34 cellular contexts compared by ENCODE assay signal in genomic region chr4:6764976-6765620, GRCh38.
"Had no signal": no experiment of that assay in that cellular context is flagged by ENCODE, and none has a peak within 500 bp of the region (broad histone marks: within the 10 kb centered on the region; RNA-seq: fewer than 3 reads in every experiment).

No MANE protein-coding gene starts in this region.

- H3K4me3 ChIP-seq: adrenal gland, body of pancreas, breast epithelium had no signal

- H3K27me3 ChIP-seq: adrenal gland, body of pancreas, brain microvascular endothelial cell, breast epithelium had no signal

- H3K27me3 Mint-ChIP-seq: activated CD4-positive, alpha-beta memory T cell treated with anti-CD3 and anti-CD28 coated beads for 36 hours; activated CD4-positive, alpha-beta T cell treated with anti-CD3 and anti-CD28 coated beads for 36 hours; activated CD8-positive, alpha-beta T cell treated with anti-CD3 and anti-CD28 coated beads for 36 hours; activated naive CD8-positive, alpha-beta T cell treated with anti-CD3 and anti-CD28 coated beads for 36 hours; activated T-helper 17 cell treated with anti-CD3 and anti-CD28 coated beads, Interleukin-2, amount 50 U/mL, for 72 hours had no signal

- H3K9me3 ChIP-seq: adrenal gland, body of pancreas, breast epithelium had no signal

- H3K36me3 Mint-ChIP-seq: activated CD4-positive, alpha-beta memory T cell treated with anti-CD3 and anti-CD28 coated beads for 36 hours; activated naive CD4-positive, alpha-beta T cell treated with anti-CD3 and anti-CD28 coated beads, Interleukin-2, amount 50 U/mL, for 72 hours; activated naive CD8-positive, alpha-beta T cell treated with anti-CD3 and anti-CD28 coated beads for 36 hours had no signal

- H3K4me1 Mint-ChIP-seq: activated B cell treated with CpG ODN at 0.5 μM for 24 hours had no signal

- H3K4me1 ChIP-seq: adrenal gland, breast epithelium had no signal

- ATAC-seq: activated CD4-positive, alpha-beta T cell treated with anti-CD3 and anti-CD28 coated beads for 36 hours; activated CD8-positive, alpha-beta T cell treated with anti-CD3 and anti-CD28 coated beads for 36 hours; activated naive CD4-positive, alpha-beta T cell treated with anti-CD3 and anti-CD28 coated beads, Interleukin-2, amount 50 U/mL, for 72 hours; activated T-cell treated with anti-CD3 and anti-CD28 coated beads, Interleukin-2, amount 50 U/mL, for 4 hours; activated T-cell treated with anti-CD3 and anti-CD28 coated beads, Interleukin-2, amount 50 U/mL, for 72 hours; activated T-helper 17 cell treated with anti-CD3 and anti-CD28 coated beads, Interleukin-2, amount 50 U/mL, for 72 hours; body of pancreas had no signal

- H3K4me3 Mint-ChIP-seq: activated B cell treated with CpG ODN at 0.5 μM for 24 hours; activated CD4-positive, alpha-beta memory T cell treated with anti-CD3 and anti-CD28 coated beads for 36 hours; activated CD4-positive, alpha-beta T cell treated with anti-CD3 and anti-CD28 coated beads for 36 hours; activated CD4-positive, alpha-beta T cell treated with anti-CD3 and anti-CD28 coated beads, Interleukin-2, amount 10 ng/mL, durations not matched to agents 7 days and 5 days; activated CD8-positive, alpha-beta T cell treated with anti-CD3 and anti-CD28 coated beads for 36 hours; activated naive CD4-positive, alpha-beta T cell treated with anti-CD3 and anti-CD28 coated beads for 36 hours; activated naive CD8-positive, alpha-beta T cell treated with anti-CD3 and anti-CD28 coated beads for 36 hours; activated T-cell treated with anti-CD3 and anti-CD28 coated beads, Interleukin-2, amount 50 U/mL, for 4 hours; activated T-cell treated with anti-CD3 and anti-CD28 coated beads, Interleukin-2, amount 50 U/mL, for 72 hours; activated T-helper 1 cell treated with anti-CD3 and anti-CD28 coated beads, Interleukin-12 subunit alpha, Interleukin-12 subunit beta, Interleukin-2, Interleukin-4 antibody, amounts not matched to agents 30 ng/mL and 10 ng/mL and 1 ng/mL, durations not matched to agents 14 hours and 24 hours and 36 hours; activated T-helper 17 cell treated with anti-CD3 and anti-CD28 coated beads, Interleukin-2, amount 50 U/mL, for 72 hours; T-helper 1 cell treated with Interleukin-12 subunit alpha and Interleukin-12 subunit beta and Interleukin-4 antibody, amounts not matched to agents 30 μg/mL and 1 μg/mL, for 36 hours; T-helper 2 cell treated with Interferon-gamma antibody and Interleukin-4, amounts not matched to agents 5 μg/mL and 100 μg/mL, for 36 hours had no signal

- DNase-seq: activated B cell treated with CpG ODN at 0.5 μM for 24 hours; activated CD4-positive, alpha-beta memory T cell treated with anti-CD3 and anti-CD28 coated beads for 36 hours; activated CD4-positive, alpha-beta T cell treated with anti-CD3 and anti-CD28 coated beads for 1 hour; activated CD4-positive, alpha-beta T cell treated with anti-CD3 and anti-CD28 coated beads for 36 hours; activated CD4-positive, alpha-beta T cell treated with anti-CD3 and anti-CD28 coated beads for 48 hours; activated CD4-positive, alpha-beta T cell treated with anti-CD3 and anti-CD28 coated beads, Interleukin-2, amount 10 ng/mL, durations not matched to agents 7 days and 5 days; activated CD8-positive, alpha-beta memory T cell treated with anti-CD3 and anti-CD28 coated beads, Interleukin-2, amount 50 U/mL, for 4 hours; activated CD8-positive, alpha-beta T cell treated with anti-CD3 and anti-CD28 coated beads for 36 hours; activated effector memory CD4-positive, alpha-beta T cell treated with anti-CD3 and anti-CD28 coated beads, Interleukin-2, amount 50 U/mL, for 16 hours; activated gamma-delta T cell treated with Interleukin-2 at 50 U/mL for 16 hours; activated naive CD4-positive, alpha-beta T cell; activated naive CD4-positive, alpha-beta T cell treated with anti-CD3 and anti-CD28 coated beads for 36 hours; activated naive CD4-positive, alpha-beta T cell treated with anti-CD3 and anti-CD28 coated beads, Interleukin-2, amount 50 U/mL, for 16 hours; activated naive CD8-positive, alpha-beta T cell treated with anti-CD3 and anti-CD28 coated beads for 36 hours; activated T-cell treated with anti-CD3 and anti-CD28 coated beads for 4 hours; activated T-cell treated with anti-CD3 and anti-CD28 coated beads, Interleukin-2, amount 50 U/mL, for 1 hour; activated T-cell treated with anti-CD3 and anti-CD28 coated beads, Interleukin-2, amount 50 U/mL, for 4 hours; activated T-cell treated with anti-CD3 and anti-CD28 coated beads, Interleukin-2, amount 50 U/mL, for 72 hours; adrenal gland; amniotic stem cell; aorta; body of pancreas; brain microvascular endothelial cell; central memory CD4-positive, alpha-beta T cell; T-helper 1 cell; T-helper 2 cell; T-helper 9 cell had no signal

- H3K9me3 Mint-ChIP-seq: activated B cell treated with CpG ODN at 0.5 μM for 24 hours; activated CD4-positive, alpha-beta memory T cell treated with anti-CD3 and anti-CD28 coated beads for 36 hours; activated CD4-positive, alpha-beta T cell treated with anti-CD3 and anti-CD28 coated beads, Interleukin-2, amount 10 ng/mL, durations not matched to agents 7 days and 5 days; activated CD8-positive, alpha-beta T cell treated with anti-CD3 and anti-CD28 coated beads for 36 hours; activated naive CD4-positive, alpha-beta T cell treated with anti-CD3 and anti-CD28 coated beads for 36 hours; activated naive CD4-positive, alpha-beta T cell treated with anti-CD3 and anti-CD28 coated beads, Interleukin-2, amount 50 U/mL, for 72 hours; activated naive CD8-positive, alpha-beta T cell treated with anti-CD3 and anti-CD28 coated beads for 36 hours; activated T-cell treated with anti-CD3 and anti-CD28 coated beads, Interleukin-2, amount 50 U/mL, for 4 hours; activated T-cell treated with anti-CD3 and anti-CD28 coated beads, Interleukin-2, amount 50 U/mL, for 72 hours; activated T-helper 1 cell treated with anti-CD3 and anti-CD28 coated beads, Interleukin-12 subunit alpha, Interleukin-12 subunit beta, Interleukin-2, Interleukin-4 antibody, amounts not matched to agents 30 ng/mL and 10 ng/mL and 1 ng/mL, durations not matched to agents 14 hours and 24 hours and 36 hours; activated T-helper 17 cell treated with anti-CD3 and anti-CD28 coated beads, Interleukin-2, amount 50 U/mL, for 72 hours; T-helper 1 cell treated with Interleukin-12 subunit alpha and Interleukin-12 subunit beta and Interleukin-4 antibody, amounts not matched to agents 30 μg/mL and 1 μg/mL, for 36 hours; T-helper 2 cell treated with Interferon-gamma antibody and Interleukin-4, amounts not matched to agents 5 μg/mL and 100 μg/mL, for 36 hours had no signal

- H3K27ac Mint-ChIP-seq: activated B cell treated with CpG ODN at 0.5 μM for 24 hours; activated CD4-positive, alpha-beta memory T cell treated with anti-CD3 and anti-CD28 coated beads for 36 hours; activated CD4-positive, alpha-beta T cell treated with anti-CD3 and anti-CD28 coated beads for 36 hours; activated CD4-positive, alpha-beta T cell treated with anti-CD3 and anti-CD28 coated beads, Interleukin-2, amount 10 ng/mL, durations not matched to agents 7 days and 5 days; activated naive CD4-positive, alpha-beta T cell treated with anti-CD3 and anti-CD28 coated beads for 36 hours; activated naive CD4-positive, alpha-beta T cell treated with anti-CD3 and anti-CD28 coated beads, Interleukin-2, amount 50 U/mL, for 72 hours; activated naive CD8-positive, alpha-beta T cell treated with anti-CD3 and anti-CD28 coated beads for 36 hours; activated T-cell treated with anti-CD3 and anti-CD28 coated beads, Interleukin-2, amount 50 U/mL, for 72 hours; activated T-helper 1 cell treated with anti-CD3 and anti-CD28 coated beads, Interleukin-12 subunit alpha, Interleukin-12 subunit beta, Interleukin-2, Interleukin-4 antibody, amounts not matched to agents 30 ng/mL and 10 ng/mL and 1 ng/mL, durations not matched to agents 14 hours and 24 hours and 36 hours; activated T-helper 17 cell treated with anti-CD3 and anti-CD28 coated beads, Interleukin-2, amount 50 U/mL, for 72 hours; T-helper 1 cell treated with Interleukin-12 subunit alpha and Interleukin-12 subunit beta and Interleukin-4 antibody, amounts not matched to agents 30 μg/mL and 1 μg/mL, for 36 hours; T-helper 2 cell treated with Interferon-gamma antibody and Interleukin-4, amounts not matched to agents 5 μg/mL and 100 μg/mL, for 36 hours had no signal

- H3K36me3 ChIP-seq: adrenal gland, brain microvascular endothelial cell, breast epithelium had no signal

- H3K27ac ChIP-seq: adrenal gland, body of pancreas, brain microvascular endothelial cell, breast epithelium, VCaP had no signal
